Comparison of ENCODE assay signal across 8 cellular contexts in genomic region chr1:79353224-79353623, GRCh38.
DNase-seq lines count a peak whose midpoint lies in the region; ATAC-seq and TF ChIP-seq lines count a peak whose summit lies in the region.

No MANE protein-coding gene starts in this region.

- H3K4me3 Mint-ChIP-seq in T-cell (no peak overlapping the region), immature natural killer cell (no peak overlapping the region)

- no peaks in the 10 kb centered on the region for H3K4me1 ChIP-seq in BE2C
- H3K4me1 ChIP-seq in trophoblast cell (ENCODE audit: control insufficient read depth in 1 of 2, insufficient read depth in 2 of 2, low read length in 2 of 2) = no peaks in the 10 kb centered on the region

- H3K79me1 ChIP-seq in trophoblast cell (ENCODE audit: low read length) = no peaks in the 10 kb centered on the region

- H3K36me3 ChIP-seq in BE2C (no peaks in the 10 kb centered on the region), trophoblast cell (ENCODE audit: control insufficient read depth in 1 of 2, insufficient read depth in 2 of 2, low read length in 2 of 2) (no peaks in the 10 kb centered on the region)

- DNase-seq in BE2C (peak; percentile 35), NCI-H1694 treated with DMSO at 0.1 percent for 48 hours (lab: John Stamatoyannopoulos, UW) (peak; percentile 26), epithelial cell of esophagus (ENCODE audit: low read depth) (peak; percentile 70), trophoblast cell (peak; percentile 37 to 74), activated T-cell treated with anti-CD3 and anti-CD28 coated beads for 4 hours (no peak), T-cell (no peak), immature natural killer cell (no peak)

- H3K27me3 Mint-ChIP-seq in T-cell (no peaks in the 10 kb centered on the region), immature natural killer cell (ENCODE audit: low read depth in 3 of 3) (peaks cover 0 to 2% (median 0%) of the 10 kb centered on the region in 3 donors)

- H3K36me3 Mint-ChIP-seq in T-cell (no peaks in the 10 kb centered on the region), immature natural killer cell (no peaks in the 10 kb centered on the region)

- H3K18ac ChIP-seq in trophoblast cell (ENCODE audit: low read length) = no peak overlapping the region

- no peak overlapping the region for H2BK5ac ChIP-seq in trophoblast cell (ENCODE audit: low read depth, low read length, poor library complexity)

- no peak overlapping the region for H4K8ac ChIP-seq in trophoblast cell (ENCODE audit: low read depth, low read length)

- H3K4me3 ChIP-seq in BE2C (ENCODE audit: low read depth, low read length) (no peak overlapping the region), epithelial cell of esophagus (ENCODE audit: low read length) (no peak overlapping the region), trophoblast cell (ENCODE audit: low read depth, low read length) (no peak overlapping the region)

- H2AK5ac ChIP-seq in trophoblast cell (ENCODE audit: low read length) = no peak overlapping the region

- no peak overlapping the region for H3K27ac ChIP-seq in trophoblast cell (ENCODE audit: low read depth, low read length)

- H4K12ac ChIP-seq in trophoblast cell (ENCODE audit: low read depth, low read length) = no peak overlapping the region

- no peak overlapping the region for H4K91ac ChIP-seq in trophoblast cell (ENCODE audit: low read depth, low read length)

- H3K9me3 Mint-ChIP-seq in T-cell (no peaks in the 10 kb centered on the region), immature natural killer cell (peaks cover 2 to 40% (median 14%) of the 10 kb centered on the region in 6 donors)

- no peak overlapping the region for H2BK120ac ChIP-seq in trophoblast cell (ENCODE audit: insufficient read depth, low read length, poor library complexity)

- no peak overlapping the region for H3K4me2 ChIP-seq in trophoblast cell (ENCODE audit: low read length)

- WGBS in trophoblast cell (ENCODE audit: extremely low coverage, insufficient coverage, insufficient read length) = no CpG with 5 or more reads among the region's 4 CpGs

- H3K23ac ChIP-seq in trophoblast cell (ENCODE audit: low read length) = no peak overlapping the region

- H3K27me3 ChIP-seq in BE2C (no peaks in the 10 kb centered on the region), trophoblast cell (ENCODE audit: insufficient read depth, low read length) (no peaks in the 10 kb centered on the region)

- CTCF ChIA-PET in T-cell (lab: Charles Lee) = interaction anchor here in 1 of 2 donors (0.9 kb wide), 1 partner anchor 9 kb away, joined by 4 read pairs; no protein-coding TSS in a partner anchor

- H3K4ac ChIP-seq in trophoblast cell (ENCODE audit: low read depth, low read length) = no peak overlapping the region

- POLR2A ChIA-PET in T-cell (lab: Charles Lee) = no interaction called here

- no peak overlapping the region for H3K9ac ChIP-seq in trophoblast cell (ENCODE audit: low read length)

- no peak overlapping the region for H3K14ac ChIP-seq in trophoblast cell (ENCODE audit: low read length)

- no peaks in the 10 kb centered on the region for H3K9me3 ChIP-seq in BE2C
- no peaks in the 10 kb centered on the region for H3K9me3 ChIP-seq in trophoblast cell (ENCODE audit: insufficient read depth, low read depth, low read length)

- no peaks in the 10 kb centered on the region for H3K79me2 ChIP-seq in trophoblast cell (ENCODE audit: control insufficient read depth, insufficient read depth, low read length, poor library complexity)

- H3K4me1 Mint-ChIP-seq in T-cell = no peaks in the 10 kb centered on the region
- no peaks in the 10 kb centered on the region for H3K4me1 Mint-ChIP-seq in immature natural killer cell

- no peak overlapping the region for H2AFZ ChIP-seq in trophoblast cell (ENCODE audit: insufficient read depth, low read length, poor library complexity)

- peak; percentile 50 for ATAC-seq in GM18858 (IDR thresholded peaks at IDR 0.05; ENCODE audit: unreplicated experiment)
- ATAC-seq in T-cell (replicated peaks in 1 of 4) = no peak

- TF ChIP-seq CTCF in BE2C (IDR thresholded peaks at IDR 0.05; ENCODE audit: low read depth, low read length) = peak; percentile 50
- TF ChIP-seq CTCF in epithelial cell of esophagus (IDR thresholded peaks at IDR 0.05; ENCODE audit: insufficient read depth, low read depth, low read length, missing control alignments) = peak; percentile 67

- no peak overlapping the region for H2BK12ac ChIP-seq in trophoblast cell (ENCODE audit: low read length)

- no peak overlapping the region for H3K27ac Mint-ChIP-seq in T-cell
- H3K27ac Mint-ChIP-seq in immature natural killer cell = no peak overlapping the region

Comparison
In these comparisons a context has a peak if more than half of its experiments do, and no peak if none do; other contexts are left out.
1. DNase-seq: peak in BE2C (single experiment), NCI-H1694 treated with DMSO at 0.1 percent for 48 hours (single experiment), epithelial cell of esophagus (single experiment) and trophoblast cell (2 of 2); none in activated T-cell treated with anti-CD3 and anti-CD28 coated beads for 4 hours (single experiment), T-cell (0 of 34) and immature natural killer cell (0 of 3).